ENCODE assay signal across 8 cellular contexts in genomic region chr11:71342951-71343827, GRCh38.
DNase-seq lines count a peak whose midpoint lies in the region; ATAC-seq and TF ChIP-seq lines count a peak whose summit lies in the region.

No MANE protein-coding gene starts in this region.

- no peak overlapping the region for H3K4me3 ChIP-seq in RWPE2 (ENCODE audit: severe bottlenecking)
- no peak overlapping the region for H3K4me3 ChIP-seq in foreskin fibroblast (ENCODE audit: low read depth in 1 of 2, low read length in 2 of 2)

- TF ChIP-seq CTCF in C4-2B (conservative IDR thresholded peaks at IDR 0.05) = peak; percentile 84
- TF ChIP-seq CTCF in RWPE2 (IDR thresholded peaks at IDR 0.05; ENCODE audit: poor library complexity, severe bottlenecking) = peak; percentile 76
- peak; percentile 49 for TF ChIP-seq CTCF in foreskin fibroblast (IDR thresholded peaks at IDR 0.05; ENCODE audit: low read depth, low read length)

- H3K9me3 ChIP-seq in RWPE2 (ENCODE audit: severe bottlenecking) = no peaks in the 10 kb centered on the region

- no peaks in the 10 kb centered on the region for H3K36me3 ChIP-seq in RWPE2 (ENCODE audit: low read depth)

- ATAC-seq in RWPE2 (ENCODE audit: low read depth) (peak; percentile 40; the same call in 1 of the 3 replicates), GM18858 (IDR thresholded peaks at IDR 0.05; ENCODE audit: unreplicated experiment) (no peak), HG03280 (IDR thresholded peaks at IDR 0.05; ENCODE audit: unreplicated experiment) (no peak), HG02763 (IDR thresholded peaks at IDR 0.05; ENCODE audit: unreplicated experiment) (no peak)

- H3K27me3 ChIP-seq in RWPE2 (ENCODE audit: insufficient read depth, poor library complexity, severe bottlenecking) = peaks cover 2% of the 10 kb centered on the region

- no peak overlapping the region for H3K27ac ChIP-seq in C4-2B
- no peak overlapping the region for H3K27ac ChIP-seq in RWPE2 (ENCODE audit: poor library complexity, severe bottlenecking)

- peak; percentile 42 for DNase-seq in GM19238 (ENCODE audit: insufficient read length, low spot score)
- no peak for DNase-seq in RWPE2 (ENCODE audit: low spot score)
- DNase-seq in foreskin fibroblast = peak in 1 of 2 donors; percentile 24
- peak; percentile 6 to 7 for DNase-seq in stimulated activated CD4-positive, alpha-beta T cell treated with anti-CD3 and anti-CD28 coated beads, Interleukin-2, amount 100 ng/mL, for 48 hours

- H3K4me1 ChIP-seq in RWPE2 (ENCODE audit: insufficient read depth, poor library complexity, severe bottlenecking) = peaks cover 9% of the 10 kb centered on the region
